1 cellular context compared by ENCODE assay signal in the genomic region with DNA sequence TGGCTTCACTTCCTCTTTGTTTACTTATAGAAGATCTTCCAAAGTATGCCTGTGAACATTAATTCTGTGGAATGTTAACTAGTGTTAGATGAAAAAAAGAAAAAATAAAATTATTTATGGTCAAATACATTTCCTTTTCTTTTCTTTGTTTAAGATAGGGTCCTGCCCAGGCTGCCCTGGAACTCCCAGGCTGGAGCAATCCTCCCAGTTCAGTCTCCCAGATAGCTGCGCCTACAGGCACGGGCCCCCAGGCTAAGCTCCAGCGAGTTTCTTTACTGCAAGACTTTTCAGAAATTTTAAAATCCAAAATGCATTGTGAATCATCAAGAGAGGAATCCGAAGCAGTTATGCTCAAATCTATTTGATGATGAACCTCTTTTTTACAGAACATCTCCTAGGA.
TF ChIP-seq lines count a peak whose summit lies in the region.

No MANE protein-coding gene starts in this region.

TF ChIP-seq in GM12878, 131 proteins besides CTCF, POLR2A, EP300 and RAD21 (continued from another document):
- TF ChIP-seq, protein P1, sequence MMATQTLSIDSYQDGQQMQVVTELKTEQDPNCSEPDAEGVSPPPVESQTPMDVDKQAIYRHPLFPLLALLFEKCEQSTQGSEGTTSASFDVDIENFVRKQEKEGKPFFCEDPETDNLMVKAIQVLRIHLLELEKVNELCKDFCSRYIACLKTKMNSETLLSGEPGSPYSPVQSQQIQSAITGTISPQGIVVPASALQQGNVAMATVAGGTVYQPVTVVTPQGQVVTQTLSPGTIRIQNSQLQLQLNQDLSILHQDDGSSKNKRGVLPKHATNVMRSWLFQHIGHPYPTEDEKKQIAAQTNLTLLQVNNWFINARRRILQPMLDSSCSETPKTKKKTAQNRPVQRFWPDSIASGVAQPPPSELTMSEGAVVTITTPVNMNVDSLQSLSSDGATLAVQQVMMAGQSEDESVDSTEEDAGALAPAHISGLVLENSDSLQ (IDR thresholded peaks at IDR 0.05) = no peak
- TF ChIP-seq ESRRA (IDR thresholded peaks at IDR 0.05; ENCODE audit: low read length) = no peak
- no peak for TF ChIP-seq NFIC (IDR thresholded peaks at IDR 0.05; ENCODE audit: low read depth, low read length)
- no peak for TF ChIP-seq STAT1 (conservative IDR thresholded peaks at IDR 0.05)
